ENCODE assay signal across 27 cellular contexts in the genomic region with DNA sequence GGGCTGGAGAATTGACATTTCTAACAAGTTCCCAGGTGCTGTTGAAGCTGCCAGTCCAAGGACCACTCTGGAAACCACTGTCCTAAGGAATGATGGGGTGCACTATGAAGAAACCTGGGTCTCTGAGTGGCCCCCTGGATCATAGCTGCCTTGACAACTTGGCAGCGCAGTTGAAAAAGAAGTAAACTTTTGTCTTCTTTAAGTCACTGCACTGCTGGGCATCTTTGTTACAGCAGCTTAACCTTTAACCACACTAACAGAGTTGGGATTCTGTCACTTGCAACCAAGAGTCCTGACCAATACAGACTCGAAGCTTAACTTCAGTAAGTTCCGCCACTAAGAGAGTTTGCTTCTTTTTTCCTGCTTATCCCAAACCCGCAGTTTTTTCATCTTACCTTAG. TPM values are rescaled to one million over a fixed set of nuclear protein-coding genes. Genes with fewer than 3 reads are reported as not detected.
"Had no signal": no experiment of that assay in that cellular context is flagged by ENCODE, and none has a peak within 500 bp of the region (broad histone marks: within the 10 kb centered on the region; RNA-seq: fewer than 3 reads in every experiment).

No MANE protein-coding gene starts in this region.

- H3K4me3 ChIP-seq: cardiac muscle cell, esophagus squamous epithelium, gastrocnemius medialis, pancreas, transverse colon, uterus had no signal

- H3K27ac Mint-ChIP-seq: activated naive CD4-positive, alpha-beta T cell treated with anti-CD3 and anti-CD28 coated beads for 36 hours; endodermal cell had no signal

- DNase-seq: activated CD4-positive, alpha-beta T cell treated with anti-CD3 and anti-CD28 coated beads, Interleukin-2, amount 50 U/mL, for 4 hours; activated CD8-positive, alpha-beta memory T cell treated with anti-CD3 and anti-CD28 coated beads, Interleukin-2, amount 50 U/mL, for 48 hours; activated naive CD8-positive, alpha-beta T cell treated with anti-CD3 and anti-CD28 coated beads, Interleukin-2, amount 10 ng/mL, durations not matched to agents 7 days and 5 days; activated T-cell treated with anti-CD3 and anti-CD28 coated beads, Interleukin-2, amount 50 U/mL, for 4 hours; amniotic stem cell; cortex of kidney; endodermal cell; esophagus squamous epithelium; gastrocnemius medialis; hypothalamus; left ventricle myocardium superior; midbrain; pancreas; right cardiac atrium; stimulated activated CD4-positive, alpha-beta T cell treated with anti-CD3 and anti-CD28 coated beads, Interleukin-12 subunit alpha, Interleukin-12 subunit beta, amount 100 ng/mL, for 4 hours; stimulated activated CD4-positive, alpha-beta T cell treated with anti-CD3 and anti-CD28 coated beads, Interleukin-4, amount 100 ng/mL, for 4 hours; stimulated activated naive CD8-positive, alpha-beta T cell treated with anti-CD3 and anti-CD28 coated beads, Interleukin-15, amount 100 ng/mL, for 72 hours; transverse colon; uterus had no signal

- ATAC-seq: gastrocnemius medialis, left ventricle myocardium superior, right cardiac atrium had no signal

- H3K27ac ChIP-seq: cardiac muscle cell, esophagus squamous epithelium, gastrocnemius medialis, pancreas, transverse colon, uterus had no signal

- H3K27me3 ChIP-seq: cardiac muscle cell, esophagus squamous epithelium, gastrocnemius medialis, pancreas, transverse colon, uterus had no signal

- H3K9me3 ChIP-seq: esophagus squamous epithelium, gastrocnemius medialis, pancreas, transverse colon, uterus had no signal

- H3K36me3 Mint-ChIP-seq: natural killer cell treated with Interleukin-12 subunit alpha and Interleukin-12 subunit beta and Interleukin-15 and Interleukin-18, amount 100 ng/mL, for 72 hours had no signal

- H3K4me1 ChIP-seq: pancreas, transverse colon, uterus had no signal

- H3K9me3 Mint-ChIP-seq: activated naive CD4-positive, alpha-beta T cell treated with anti-CD3 and anti-CD28 coated beads for 36 hours; endodermal cell had no signal

- H3K4me3 Mint-ChIP-seq: activated naive CD4-positive, alpha-beta T cell treated with anti-CD3 and anti-CD28 coated beads for 36 hours; activated naive CD8-positive, alpha-beta T cell treated with anti-CD3 and anti-CD28 coated beads, Interleukin-2, amount 10 ng/mL, durations not matched to agents 7 days and 5 days; activated T-cell treated with anti-CD3 and anti-CD28 coated beads, Interleukin-2, amount 50 U/mL, for 4 hours; endodermal cell had no signal

- H3K36me3 ChIP-seq: cardiac muscle cell, esophagus squamous epithelium, gastrocnemius medialis, pancreas, transverse colon, uterus had no signal

RNA-seq across cellular contexts. Expression of a gene that starts 8.5 kb away (rescaled TPM):
- total RNA-seq: activated naive CD8-positive, alpha-beta T cell treated with anti-CD3 and anti-CD28 coated beads, Interleukin-2, amount 10 ng/mL, durations not matched to agents 7 days and 5 days; cardiac muscle cell; pulmonary artery endothelial cell; T-helper 2 cell treated with Interferon-gamma antibody and Interleukin-4, amounts not matched to agents 100 ng/mL and 5 ng/mL, for 36 hours had no signal

RNA-seq across cellular contexts. Expression of a gene that starts 21.9 kb away (rescaled TPM):
- total RNA-seq: activated CD8-positive, alpha-beta memory T cell treated with anti-CD3 and anti-CD28 coated beads for 36 hours; activated naive CD4-positive, alpha-beta T cell treated with anti-CD3 and anti-CD28 coated beads for 36 hours; activated naive CD8-positive, alpha-beta T cell treated with anti-CD3 and anti-CD28 coated beads, Interleukin-2, amount 10 ng/mL, durations not matched to agents 7 days and 5 days; cardiac muscle cell; cerebellum; endodermal cell; natural killer cell treated with Interleukin-12 subunit alpha and Interleukin-12 subunit beta and Interleukin-15 and Interleukin-18, amount 100 ng/mL, for 72 hours; pulmonary artery endothelial cell; skeletal muscle tissue; T-helper 2 cell treated with Interferon-gamma antibody and Interleukin-4, amounts not matched to agents 100 ng/mL and 5 ng/mL, for 36 hours had no signal
